ENCODE assay signal across 12 cellular contexts in the genomic region with DNA sequence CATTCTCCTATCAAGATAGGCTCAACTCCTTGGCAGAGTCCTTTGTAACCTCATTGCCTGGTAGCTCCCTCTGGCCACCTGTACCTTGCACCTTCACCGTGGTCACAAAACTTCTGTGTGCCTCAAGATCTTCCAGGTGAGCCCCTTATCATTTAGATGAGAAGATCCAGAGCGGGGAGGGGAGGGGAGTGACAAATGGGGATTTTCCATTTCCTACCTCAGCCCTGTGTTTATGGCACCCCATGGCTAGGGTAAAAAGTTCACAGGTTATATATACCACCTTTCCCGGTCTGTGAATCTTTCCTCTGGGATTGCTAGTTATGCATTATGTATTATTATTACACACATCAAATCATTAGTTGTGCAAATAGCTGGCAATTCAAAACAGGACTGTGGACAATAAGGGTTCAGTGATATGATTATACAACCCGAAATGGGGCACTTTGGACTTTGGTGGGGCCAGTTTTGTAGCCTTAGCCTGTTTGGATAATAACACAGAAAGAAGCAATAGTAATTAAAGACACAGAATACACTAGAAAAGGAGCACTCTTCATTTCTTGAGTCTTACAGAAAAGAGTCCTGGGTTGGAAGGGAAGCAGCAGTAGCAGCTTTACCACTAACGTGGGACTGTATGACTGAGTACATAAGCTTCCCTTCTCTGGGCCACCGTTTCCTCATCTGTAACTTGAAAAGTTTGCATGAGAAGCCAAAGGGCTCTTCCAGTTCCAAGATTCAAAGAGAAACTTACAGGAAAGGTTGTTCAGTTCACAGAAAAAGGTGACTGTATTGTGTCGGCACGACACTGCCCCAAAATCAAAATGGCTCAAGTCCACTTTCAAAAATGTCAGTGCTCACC. TPM values are rescaled to one million over a fixed set of nuclear protein-coding genes. Genes with fewer than 3 reads are reported as not detected.
DNase-seq lines count a peak whose midpoint lies in the region; ATAC-seq, FAIRE-seq and TF ChIP-seq lines count a peak whose summit lies in the region.
"Had no signal": no experiment of that assay in that cellular context is flagged by ENCODE, and none has a peak within 500 bp of the region (broad histone marks: within the 10 kb centered on the region; RNA-seq: fewer than 3 reads in every experiment).

No MANE protein-coding gene starts in this region.

- H3K4me1 ChIP-seq in HepG2 (ENCODE audit: insufficient read depth, low read length) = peaks cover 68% of the 10 kb centered on the region
- peaks cover 65 to 80% (median 72%) of the 10 kb centered on the region in 4 donors for H3K4me1 ChIP-seq in transverse colon
- H3K4me1 ChIP-seq in gastroesophageal sphincter = peaks cover 0 to 84% (median 61%) of the 10 kb centered on the region in 3 donors

- no peak overlapping the region for H2AFZ ChIP-seq in HepG2 (ENCODE audit: low read length)

- H3K9me3 Mint-ChIP-seq in activated naive CD4-positive, alpha-beta T cell treated with anti-CD3 and anti-CD28 coated beads, Interleukin-2, amount 50 U/mL, for 72 hours = no peaks in the 10 kb centered on the region
- H3K9me3 Mint-ChIP-seq in activated naive CD4-positive, alpha-beta T cell treated with anti-CD3 and anti-CD28 coated beads, Interleukin-2, amount 10 ng/mL, durations not matched to agents 7 days and 5 days = no peaks in the 10 kb centered on the region
- no peaks in the 10 kb centered on the region for H3K9me3 Mint-ChIP-seq in activated CD4-positive, alpha-beta memory T cell treated with anti-CD3 and anti-CD28 coated beads for 36 hours

- TF ChIP-seq CTCF in HepG2 (CRISPR knock-in tag; IDR thresholded peaks at IDR 0.05) (no peak), transverse colon (IDR thresholded peaks at IDR 0.05) (no peak), gastroesophageal sphincter (IDR thresholded peaks at IDR 0.05) (no peak)

- TF ChIP-seq POLR2A in HepG2 (IDR thresholded peaks at IDR 0.05; ENCODE audit: insufficient read depth in 1 of 2, low read depth in 2 of 2, low read length in 2 of 2) = no peak
- TF ChIP-seq POLR2A in transverse colon (IDR thresholded peaks at IDR 0.05) = no peak
- TF ChIP-seq POLR2A in gastroesophageal sphincter (IDR thresholded peaks at IDR 0.05) = no peak

- no peaks in the 10 kb centered on the region for H3K27me3 Mint-ChIP-seq in activated naive CD4-positive, alpha-beta T cell treated with anti-CD3 and anti-CD28 coated beads, Interleukin-2, amount 10 ng/mL, durations not matched to agents 7 days and 5 days
- no peaks in the 10 kb centered on the region for H3K27me3 Mint-ChIP-seq in activated CD4-positive, alpha-beta memory T cell treated with anti-CD3 and anti-CD28 coated beads for 36 hours

- H3K4me3 ChIP-seq in HepG2 (replicated peaks in 1 of 3; ENCODE audit: insufficient read depth in 1 of 3, low read depth in 2 of 3, low read length in 3 of 3) (no peak overlapping the region; a peak in 1 of 6 replicates), transverse colon (peak overlapping the region in 1 of 4 donors; percentile 1), gastroesophageal sphincter (no peak overlapping the region)

- CTCF ChIA-PET in activated naive CD4-positive, alpha-beta T cell treated with anti-CD3 and anti-CD28 coated beads, Interleukin-2, amount 10 ng/mL, durations not matched to agents 7 days and 5 days (lab: Charles Lee) = interaction anchor here (1.0 to 1.2 kb wide), 2 partner anchors 126 to 369 kb away, joined by 3 read pairs; no protein-coding TSS in a partner anchor
- CTCF ChIA-PET in activated CD4-positive, alpha-beta memory T cell treated with anti-CD3 and anti-CD28 coated beads for 36 hours (lab: Charles Lee) = interaction anchor here (0.7 to 1.3 kb wide), 5 partner anchors 9 to 628 kb away, joined by 3 to 4 read pairs (median 3); no protein-coding TSS in a partner anchor
- CTCF ChIA-PET in HepG2 (lab: Yijun Ruan, JAX; ENCODE audit: low intra/inter-chr PET ratio, low total read pairs) = no interaction called here

- H3K4me1 Mint-ChIP-seq in activated naive CD4-positive, alpha-beta T cell treated with anti-CD3 and anti-CD28 coated beads, Interleukin-2, amount 10 ng/mL, durations not matched to agents 7 days and 5 days = peaks cover 76% of the 10 kb centered on the region
- peaks cover 92% of the 10 kb centered on the region for H3K4me1 Mint-ChIP-seq in activated CD4-positive, alpha-beta memory T cell treated with anti-CD3 and anti-CD28 coated beads for 36 hours (ENCODE audit: low read depth)

- no peak for FAIRE-seq in HepG2 (lab: Jason Lieb, UNC)
- FAIRE-seq: D721Med had no signal

- no peak overlapping the region for H3K27ac ChIP-seq in HepG2 (ENCODE audit: extremely low read length, insufficient read depth, low read length)
- peak overlapping the region; percentile 95 to 97 (median 96) for H3K27ac ChIP-seq in transverse colon
- peak overlapping the region in 2 of 4 donors; percentile 71 to 96 for H3K27ac ChIP-seq in gastroesophageal sphincter

- H3K4me3 Mint-ChIP-seq in activated naive CD4-positive, alpha-beta T cell treated with anti-CD3 and anti-CD28 coated beads, Interleukin-2, amount 10 ng/mL, durations not matched to agents 7 days and 5 days = no peak overlapping the region
- no peak overlapping the region for H3K4me3 Mint-ChIP-seq in activated CD4-positive, alpha-beta memory T cell treated with anti-CD3 and anti-CD28 coated beads for 36 hours

- peak overlapping the region; percentile 96 for H3K4me2 ChIP-seq in HepG2 (ENCODE audit: low read depth, low read length)

- H3K9ac ChIP-seq in HepG2 (ENCODE audit: insufficient read depth, low read depth, low read length) = no peak overlapping the region

- peak; percentile 12 to 66 for ATAC-seq in activated naive CD4-positive, alpha-beta T cell treated with anti-CD3 and anti-CD28 coated beads, Interleukin-2, amount 50 U/mL, for 72 hours
- ATAC-seq in HepG2 (no peak), gastroesophageal sphincter (no peak), GM21737 (IDR thresholded peaks at IDR 0.05; ENCODE audit: unreplicated experiment) (no peak), GM21360 (IDR thresholded peaks at IDR 0.05; ENCODE audit: unreplicated experiment) (no peak)

- H4K20me1 ChIP-seq in HepG2 (ENCODE audit: insufficient read depth, low read length) = peaks cover 85% of the 10 kb centered on the region

- TF ChIP-seq RAD21 in HepG2 (CRISPR knock-in tag; IDR thresholded peaks at IDR 0.05) = no peak

- intact Hi-C loops in activated CD4-positive, alpha-beta memory T cell treated with anti-CD3 and anti-CD28 coated beads for 36 hours (cut with micrococcal nuclease) = no loop called here
- intact Hi-C loops in HepG2 (cut with micrococcal nuclease; ENCODE audit: unreplicated experiment) = no loop called here
- intact Hi-C loops in transverse colon (cut with DNase I; ENCODE audit: low total_unique reads) = loop anchor here (10.0 kb wide), 1 partner anchor 174 kb away; no protein-coding TSS in a partner anchor

- no peaks in the 10 kb centered on the region for H3K27me3 ChIP-seq in HepG2 (ENCODE audit: control insufficient read depth in 1 of 2, insufficient read depth in 2 of 2, low read length in 2 of 2)
- H3K27me3 ChIP-seq in transverse colon = no peaks in the 10 kb centered on the region
- no peaks in the 10 kb centered on the region for H3K27me3 ChIP-seq in gastroesophageal sphincter

- in situ Hi-C loops in HepG2 (cut with HindIII; ENCODE audit: extremely low pct_ligation_motif_present, low pct_unique_long_range_greater_than_20kb) = loop anchor here (25.0 kb wide), 1 partner anchor 628 kb away; a partner anchor contains a TSS
- in situ Hi-C loops in transverse colon (cut with MboI; ENCODE audit: low pct_ligation_motif_present in 1 of 4, low pct_unique_long_range_greater_than_20kb in 1 of 4, low sequenced_read_pairs in 3 of 4) = no loop called here

- H3K27ac Mint-ChIP-seq in activated naive CD4-positive, alpha-beta T cell treated with anti-CD3 and anti-CD28 coated beads, Interleukin-2, amount 50 U/mL, for 72 hours = peak overlapping the region; percentile 50 to 91
- no peak overlapping the region for H3K27ac Mint-ChIP-seq in activated naive CD4-positive, alpha-beta T cell treated with anti-CD3 and anti-CD28 coated beads, Interleukin-2, amount 10 ng/mL, durations not matched to agents 7 days and 5 days
- H3K27ac Mint-ChIP-seq in activated CD4-positive, alpha-beta memory T cell treated with anti-CD3 and anti-CD28 coated beads for 36 hours = peak overlapping the region; percentile 66

- no peak for DNase-seq in activated naive CD4-positive, alpha-beta T cell treated with anti-CD3 and anti-CD28 coated beads, Interleukin-2, amount 50 U/mL, for 72 hours (ENCODE audit: low spot score in 2 of 2)
- no peak for DNase-seq in activated naive CD4-positive, alpha-beta T cell treated with anti-CD3 and anti-CD28 coated beads, Interleukin-2, amount 10 ng/mL, durations not matched to agents 7 days and 5 days
- peak; percentile 21 for DNase-seq in activated CD4-positive, alpha-beta memory T cell treated with anti-CD3 and anti-CD28 coated beads for 36 hours
- DNase-seq in HepG2 (ENCODE audit: low spot score) (no peak), transverse colon (peak; percentile 52)
- DNase-seq: activated CD4-positive, alpha-beta T cell treated with anti-CD3 and anti-CD28 coated beads, Interleukin-2, amount 50 U/mL, for 48 hours; activated gamma-delta T cell treated with Interleukin-2 at 50 U/mL for 16 hours; Right ventricle myocardium superior had no signal

- no peaks in the 10 kb centered on the region for H3K9me3 ChIP-seq in HepG2 (ENCODE audit: low read length)
- H3K9me3 ChIP-seq in transverse colon = no peaks in the 10 kb centered on the region
- no peaks in the 10 kb centered on the region for H3K9me3 ChIP-seq in gastroesophageal sphincter

- TF ChIP-seq EP300 in HepG2 (IDR thresholded peaks at IDR 0.05; ENCODE audit: low read depth in 2 of 2, low read length in 2 of 2) = no peak
- TF ChIP-seq EP300 in HepG2 (CRISPR knock-in tag; IDR thresholded peaks at IDR 0.05; ENCODE audit: borderline replicate concordance) = no peak
- no peak for TF ChIP-seq EP300 in transverse colon (IDR thresholded peaks at IDR 0.05; ENCODE audit: low read depth)
- TF ChIP-seq EP300 in gastroesophageal sphincter (IDR thresholded peaks at IDR 0.05) = no peak

- WGBS in HepG2 (ENCODE audit: low lambda C conversion rate) = 78% methylated on average over 8 of the region's 8 CpGs
- 50 to 52% methylated on average over 7 to 8 of the region's 8 CpGs for WGBS in transverse colon (ENCODE audit: low coverage in 1 of 2), 2 donors
- WGBS in gastroesophageal sphincter (ENCODE audit: low coverage in 1 of 2), 2 donors = 90 to 94% methylated on average over 4 to 6 of the region's 8 CpGs

- H3K36me3 Mint-ChIP-seq in activated naive CD4-positive, alpha-beta T cell treated with anti-CD3 and anti-CD28 coated beads, Interleukin-2, amount 50 U/mL, for 72 hours = peaks cover 19 to 95% of the 10 kb centered on the region in 2 donors
- H3K36me3 Mint-ChIP-seq in activated naive CD4-positive, alpha-beta T cell treated with anti-CD3 and anti-CD28 coated beads, Interleukin-2, amount 10 ng/mL, durations not matched to agents 7 days and 5 days = peaks cover 77% of the 10 kb centered on the region
- peaks cover 86% of the 10 kb centered on the region for H3K36me3 Mint-ChIP-seq in activated CD4-positive, alpha-beta memory T cell treated with anti-CD3 and anti-CD28 coated beads for 36 hours

- POLR2A ChIA-PET in activated CD4-positive, alpha-beta memory T cell treated with anti-CD3 and anti-CD28 coated beads for 36 hours (lab: Charles Lee) = interaction anchor here (1.5 to 2.4 kb wide), 3 partner anchors 9 to 335 kb away, joined by 5 to 9 read pairs (median 7); no protein-coding TSS in a partner anchor
- POLR2A ChIA-PET in HepG2 (lab: Yijun Ruan, JAX) = interaction anchor here (0.6 to 12.3 kb wide), 3 partner anchors 9 to 21 kb away, joined by 3 to 152 read pairs (median 3); no protein-coding TSS in a partner anchor

- H3K79me2 ChIP-seq in HepG2 (ENCODE audit: insufficient read depth, low read length) = peaks cover 59% of the 10 kb centered on the region

- no TSS peak for BruUV-seq in HepG2 (replicated peaks; lab: Mats Ljungman, UMichigan)

- peaks cover 16 to 52% of the 10 kb centered on the region in 2 experiments; a peak in 4 of 5 replicates for H3K36me3 ChIP-seq in HepG2 (replicated peaks in 1 of 2; ENCODE audit: control insufficient read depth in 1 of 2, insufficient read depth in 2 of 2, low read length in 2 of 2)
- H3K36me3 ChIP-seq in transverse colon = no peaks in the 10 kb centered on the region
- peaks cover 0 to 36% of the 10 kb centered on the region in 2 donors for H3K36me3 ChIP-seq in gastroesophageal sphincter

RNA-seq across cellular contexts. Expression of a gene that starts 7.1 kb away (rescaled TPM):
- total RNA-seq in activated naive CD4-positive, alpha-beta T cell treated with anti-CD3 and anti-CD28 coated beads, Interleukin-2, amount 50 U/mL, for 72 hours = 100 to 1,000 TPM in 1 of 2 donors, 10 to 100 TPM in 1; 82.9 to 171 TPM
- 10 to 100 TPM; 85.4 to 95.1 TPM for total RNA-seq in activated CD4-positive, alpha-beta memory T cell treated with anti-CD3 and anti-CD28 coated beads for 36 hours
- total RNA-seq in HepG2 (2016; rRNA removed; fragmentation: Illumina TruSeq; extraction: Trizol) (11.9 TPM in 2 replicates), transverse colon (100 to 1,000 TPM in 2 of 4 donors, 10 to 100 TPM in 2; 49.8 to 223 (median 114) TPM), gastroesophageal sphincter (10 to 100 TPM; 32.4 to 81.6 (median 62.6) TPM)
- 4.3 and 4.6 TPM in 2 replicates for total RNA-seq in HepG2 (2016; cell fraction: cytosol; rRNA removed; fragmentation: Illumina TruSeq; extraction: Trizol; ENCODE audit: low read depth)
- total RNA-seq in HepG2 (2016; cell fraction: insoluble cytoplasmic fraction; rRNA removed; fragmentation: Illumina TruSeq; extraction: Trizol) = 11.3 and 13.4 TPM in 2 replicates
- total RNA-seq in HepG2 (2016; cell fraction: membrane; rRNA removed; fragmentation: Illumina TruSeq; extraction: Trizol) = 6.8 and 8.2 TPM in 2 replicates
- total RNA-seq in HepG2 (2016; cell fraction: nucleus; rRNA removed; fragmentation: Illumina TruSeq; extraction: Trizol) = 17.8 and 18.8 TPM in 2 replicates
- polyA plus RNA-seq in HepG2 (2011; rRNA removed) = 10.8 and 13.8 TPM in 2 replicates
- polyA plus RNA-seq in HepG2 (2011; cell fraction: cytosol; rRNA removed) = 7.1 and 8.6 TPM in 2 replicates
- polyA plus RNA-seq in HepG2 (2011; cell fraction: nucleus; rRNA removed) = 48.8 and 69.4 TPM in 2 replicates
- polyA plus RNA-seq in HepG2 (2012) = 21.9 and 27.0 TPM in 2 replicates
- polyA plus RNA-seq in HepG2 (2016; cell fraction: cytosol; fragmentation: Illumina TruSeq; extraction: Trizol; ENCODE audit: low read depth) = 0.89 and 1.1 TPM in 2 replicates
- 11.5 and 15.8 TPM in 2 replicates for polyA plus RNA-seq in HepG2 (2016; cell fraction: insoluble cytoplasmic fraction; fragmentation: Illumina TruSeq; extraction: Trizol; ENCODE audit: low read depth)
- 2.4 and 4.2 TPM in 2 replicates for polyA plus RNA-seq in HepG2 (2016; cell fraction: membrane; fragmentation: Illumina TruSeq; extraction: Trizol; ENCODE audit: low read depth)
- 22.7 and 23.0 TPM in 2 replicates for polyA plus RNA-seq in HepG2 (2016; cell fraction: nucleus; fragmentation: Illumina TruSeq; extraction: Trizol; ENCODE audit: insufficient read depth, low read depth)
- 51.1 and 121 TPM in 2 replicates for polyA minus RNA-seq in HepG2 (2011; rRNA and poly(A)+ RNA removed; ENCODE audit: low replicate concordance)
- 16.1 and 16.6 TPM in 2 replicates for polyA minus RNA-seq in HepG2 (2011; cell fraction: cytosol; rRNA and poly(A)+ RNA removed)
- polyA minus RNA-seq in HepG2 (2011; cell fraction: nucleus; rRNA and poly(A)+ RNA removed) = 57.1 and 60.3 TPM in 2 replicates

Comparison
In these comparisons a context has a peak if more than half of its experiments do, and no peak if none do; other contexts are left out.
1. ATAC-seq: peak in activated naive CD4-positive, alpha-beta T cell treated with anti-CD3 and anti-CD28 coated beads, Interleukin-2, amount 50 U/mL, for 72 hours (2 of 2); none in HepG2 (single experiment), gastroesophageal sphincter (single experiment), GM21737 (single experiment) and GM21360 (single experiment).
2. DNase-seq: peak in activated CD4-positive, alpha-beta memory T cell treated with anti-CD3 and anti-CD28 coated beads for 36 hours (single experiment) and transverse colon (single experiment); none in activated naive CD4-positive, alpha-beta T cell treated with anti-CD3 and anti-CD28 coated beads, Interleukin-2, amount 50 U/mL, for 72 hours (0 of 2), activated naive CD4-positive, alpha-beta T cell treated with anti-CD3 and anti-CD28 coated beads, Interleukin-2, amount 10 ng/mL, durations not matched to agents 7 days and 5 days (single experiment) and HepG2 (single experiment).